In genomic region chr12:117847371-117847770, GRCh38 we compare ENCODE assay signal across 24 cellular contexts.
"Had no signal": no experiment of that assay in that cellular context is flagged by ENCODE, and none has a peak within 500 bp of the region (broad histone marks: within the 10 kb centered on the region; RNA-seq: fewer than 3 reads in every experiment).

No MANE protein-coding gene starts in this region.

- H3K9me3 ChIP-seq: MG63 had no signal

- DNase-seq: activated CD4-positive, alpha-beta memory T cell treated with anti-CD3 and anti-CD28 coated beads for 36 hours; activated CD4-positive, alpha-beta T cell treated with anti-CD3 and anti-CD28 coated beads, Interleukin-2, amount 10 ng/mL, durations not matched to agents 7 days and 5 days; activated CD4-positive, CD25-positive, alpha-beta regulatory T cell; activated CD8-positive, alpha-beta memory T cell treated with anti-CD3 and anti-CD28 coated beads for 24 hours; activated gamma-delta T cell; activated naive CD4-positive, alpha-beta T cell treated with anti-CD3 and anti-CD28 coated beads for 36 hours; activated T-cell treated with anti-CD3 and anti-CD28 coated beads for 4 hours; activated T-cell treated with anti-CD3 and anti-CD28 coated beads, Interleukin-2, amount 50 U/mL, for 48 hours; cerebellar nuclear complex; MG63; NCI-H1105; NCI-H1436; NCI-H187 treated with DMSO at 0.1 percent for 48 hours; NCI-H2107; NCI-H446; NCI-H526; T-cell; T-helper 2 cell; T1000 had no signal

- H3K36me3 ChIP-seq: MG63 had no signal

- ATAC-seq: activated T-helper 17 cell treated with anti-CD3 and anti-CD28 coated beads, Interleukin-2, amount 50 U/mL, for 72 hours; Right ventricle myocardium inferior; T-cell had no signal

- H3K27ac ChIP-seq: SK-N-MC had no signal

- FAIRE-seq: colon, TTC549 had no signal

- H3K4me3 ChIP-seq: MG63, SK-N-MC had no signal
